Comparison of ENCODE assay signal across 27 cellular contexts in genomic region chr15:33616485-33616884, GRCh38.
"Had no signal": no experiment of that assay in that cellular context is flagged by ENCODE, and none has a peak within 500 bp of the region (broad histone marks: within the 10 kb centered on the region; RNA-seq: fewer than 3 reads in every experiment).

No MANE protein-coding gene starts in this region.

- H3K27me3 ChIP-seq: brain microvascular endothelial cell, gastrocnemius medialis had no signal

- H3K4me1 ChIP-seq: foreskin keratinocyte, heart left ventricle had no signal

- ATAC-seq: activated CD4-positive, CD25-positive, alpha-beta regulatory T cell treated with anti-CD3 and anti-CD28 coated beads, Interleukin-2, amount 50 U/mL, for 24 hours; activated CD8-positive, alpha-beta T cell treated with anti-CD3 and anti-CD28 coated beads for 36 hours; activated T-cell treated with anti-CD3 and anti-CD28 coated beads, Interleukin-2, amount 50 U/mL, for 4 hours; activated T-helper 17 cell treated with anti-CD3 and anti-CD28 coated beads, Interleukin-2, amount 50 U/mL, for 72 hours; esophagus mucosa; foreskin keratinocyte; gastrocnemius medialis; heart left ventricle had no signal

- H3K36me3 ChIP-seq: brain microvascular endothelial cell, heart left ventricle, WERI-Rb-1 had no signal

- H3K9me3 ChIP-seq: gastrocnemius medialis, heart left ventricle had no signal

- H3K27ac ChIP-seq: brain microvascular endothelial cell, coronary artery, dorsolateral prefrontal cortex, foreskin keratinocyte, gastrocnemius medialis, heart left ventricle, WERI-Rb-1 had no signal

- DNase-seq: activated B cell treated with CpG ODN at 0.5 μM for 24 hours; activated CD4-positive, alpha-beta T cell treated with anti-CD3 and anti-CD28 coated beads for 48 hours; activated CD4-positive, alpha-beta T cell treated with anti-CD3 and anti-CD28 coated beads, Interleukin-2, amount 50 U/mL, for 1 hour; activated CD4-positive, alpha-beta T cell treated with anti-CD3 and anti-CD28 coated beads, Interleukin-2, amount 50 U/mL, for 48 hours; activated CD8-positive, alpha-beta memory T cell treated with anti-CD3 and anti-CD28 coated beads for 24 hours; activated CD8-positive, alpha-beta T cell treated with anti-CD3 and anti-CD28 coated beads for 36 hours; activated effector memory CD4-positive, alpha-beta T cell treated with Interleukin-2 at 50 U/mL for 16 hours; activated gamma-delta T cell treated with Interleukin-2 at 50 U/mL for 16 hours; activated naive CD4-positive, alpha-beta T cell treated with anti-CD3 and anti-CD28 coated beads, Interleukin-2, amount 50 U/mL, for 16 hours; activated naive CD4-positive, alpha-beta T cell treated with Interleukin-2 at 50 U/mL for 16 hours; activated T-cell treated with anti-CD3 and anti-CD28 coated beads, Interleukin-2, amount 50 U/mL, for 4 hours; amniotic stem cell; anterior cingulate cortex; brain microvascular endothelial cell; dorsolateral prefrontal cortex; effector memory CD4-positive, alpha-beta T cell; endodermal cell; foreskin keratinocyte; gastrocnemius medialis; glutamatergic neuron; heart left ventricle; T1000; WERI-Rb-1 had no signal

- H3K4me3 ChIP-seq: coronary artery, dorsolateral prefrontal cortex, gastrocnemius medialis, heart left ventricle had no signal
